In the genomic region with DNA sequence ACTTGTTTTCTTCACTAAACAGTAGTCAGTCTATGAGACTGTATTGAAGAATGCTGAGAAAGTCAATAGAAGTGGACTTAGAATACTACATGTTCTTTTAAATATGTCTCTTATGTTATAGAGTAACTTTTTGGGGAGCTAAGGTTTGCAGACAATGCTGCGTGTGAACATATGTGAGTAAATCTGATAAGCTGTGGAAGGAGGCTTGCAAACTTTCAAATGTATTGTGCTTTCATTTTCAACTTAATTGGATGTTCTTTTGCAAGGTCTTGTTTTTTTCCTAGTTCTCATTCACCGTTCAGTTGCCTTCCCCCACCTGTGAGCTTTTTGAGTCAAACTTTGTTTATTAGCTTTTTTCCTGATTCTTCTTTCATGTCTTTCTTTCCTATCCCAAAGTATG, we compare ENCODE assay signal across 17 cellular contexts.
DNase-seq lines count a peak whose midpoint lies in the region; ATAC-seq and TF ChIP-seq lines count a peak whose summit lies in the region.
"Had no signal": no experiment of that assay in that cellular context is flagged by ENCODE, and none has a peak within 500 bp of the region (broad histone marks: within the 10 kb centered on the region; RNA-seq: fewer than 3 reads in every experiment).

No MANE protein-coding gene starts in this region.

- no peak for TF ChIP-seq EP300 in ovary (IDR thresholded peaks at IDR 0.05)

- DNase-seq in activated CD4-positive, alpha-beta T cell treated with anti-CD3 and anti-CD28 coated beads for 36 hours = no peak
- DNase-seq in activated CD4-positive, alpha-beta T cell treated with anti-CD3 and anti-CD28 coated beads, Interleukin-2, amount 50 U/mL, for 4 hours = no peak
- DNase-seq in DND-41 = no peak
- no peak for DNase-seq in activated T-helper 1 cell treated with anti-CD3 and anti-CD28 coated beads, Interleukin-12 subunit alpha, Interleukin-12 subunit beta, Interleukin-2, Interleukin-4 antibody, amounts not matched to agents 30 ng/mL and 10 ng/mL and 1 ng/mL, durations not matched to agents 14 hours and 24 hours and 36 hours (ENCODE audit: low spot score)
- no peak for DNase-seq in natural killer cell
- DNase-seq in ovary = no peak
- DNase-seq in NOMO-1 treated with dmso at 0.1 percent for 144 hours (lab: John Stamatoyannopoulos, UW; ENCODE audit: unreplicated experiment) = no peak
- no peak for DNase-seq in germinal center (ENCODE audit: low spot score)
- DNase-seq: activated gamma-delta T cell treated with Interleukin-2 at 50 U/mL for 16 hours, BE2C, KG1, mammary epithelial cell, NCI-H1105, NCI-H2081 treated with DMSO at 0.1 percent for 48 hours, NCI-H510A, upper lobe of right lung had no signal

- H3K27ac Mint-ChIP-seq in activated CD4-positive, alpha-beta T cell treated with anti-CD3 and anti-CD28 coated beads for 36 hours = peak overlapping the region; percentile 17
- peak overlapping the region; percentile 35 for H3K27ac Mint-ChIP-seq in activated T-helper 1 cell treated with anti-CD3 and anti-CD28 coated beads, Interleukin-12 subunit alpha, Interleukin-12 subunit beta, Interleukin-2, Interleukin-4 antibody, amounts not matched to agents 30 ng/mL and 10 ng/mL and 1 ng/mL, durations not matched to agents 14 hours and 24 hours and 36 hours
- peak overlapping the region; percentile 3 to 14 for H3K27ac Mint-ChIP-seq in natural killer cell

- no peak overlapping the region for H3K9ac ChIP-seq in DND-41 (ENCODE audit: low read depth, low read length)

- no peak for TF ChIP-seq CTCF in DND-41 (IDR thresholded peaks at IDR 0.05; ENCODE audit: borderline replicate concordance, extremely low read depth, low read length, poor library complexity, severe bottlenecking)
- no peak for TF ChIP-seq CTCF in natural killer cell (IDR thresholded peaks at IDR 0.05)
- no peak for TF ChIP-seq CTCF in ovary (IDR thresholded peaks at IDR 0.05)

- H3K4me3 ChIP-seq in DND-41 (ENCODE audit: low read depth in 1 of 2, low read length in 2 of 2) = no peak overlapping the region
- H3K4me3 ChIP-seq in ovary = no peak overlapping the region
- H3K4me3 ChIP-seq: upper lobe of right lung had no signal

- H3K4me1 ChIP-seq in DND-41 (ENCODE audit: insufficient read depth, low read length) (peaks cover 24% of the 10 kb centered on the region), ovary (ENCODE audit: insufficient read depth) (peaks cover 3% of the 10 kb centered on the region)
- H3K4me1 ChIP-seq: BE2C had no signal

- CTCF ChIA-PET in activated CD4-positive, alpha-beta T cell treated with anti-CD3 and anti-CD28 coated beads for 36 hours (lab: Charles Lee) = interaction anchor here (1.2 to 1.4 kb wide), 2 partner anchors 9 to 591 kb away, joined by 5 read pairs; no protein-coding TSS in a partner anchor

- peak overlapping the region; percentile 40; the same call in 1 of the 2 replicates for H3K4me2 ChIP-seq in DND-41 (ENCODE audit: insufficient read depth, low read length)

- no peaks in the 10 kb centered on the region for H4K20me1 ChIP-seq in DND-41 (ENCODE audit: insufficient read depth, low read length)

- intact Hi-C loops in activated CD4-positive, alpha-beta T cell treated with anti-CD3 and anti-CD28 coated beads for 36 hours (cut with DNase I, micrococcal nuclease) = loop anchor here in 1 of 2 experiments (10.0 kb wide), 1 partner anchor 815 kb away; no protein-coding TSS in a partner anchor
- intact Hi-C loops in activated T-helper 1 cell treated with anti-CD3 and anti-CD28 coated beads, Interleukin-12 subunit alpha, Interleukin-12 subunit beta, Interleukin-2, Interleukin-4 antibody, amounts not matched to agents 30 ng/mL and 10 ng/mL and 1 ng/mL, durations not matched to agents 14 hours and 24 hours and 36 hours (cut with micrococcal nuclease) = no loop called here
- intact Hi-C loops in natural killer cell (cut with micrococcal nuclease) = no loop called here
- intact Hi-C loops in ovary (cut with DNase I) = no loop called here

- 48 to 70% (median 68%) methylated on average over 2 of the region's 2 CpGs for WGBS in ovary, 3 donors

- H3K9me3 ChIP-seq in DND-41 (ENCODE audit: insufficient read depth, low read length, severe bottlenecking) (no peaks in the 10 kb centered on the region), ovary (no peaks in the 10 kb centered on the region)
- H3K9me3 ChIP-seq: BE2C, upper lobe of right lung had no signal

- H3K4me3 Mint-ChIP-seq in activated CD4-positive, alpha-beta T cell treated with anti-CD3 and anti-CD28 coated beads for 36 hours = peak overlapping the region; percentile 18
- H3K4me3 Mint-ChIP-seq in activated T-helper 1 cell treated with anti-CD3 and anti-CD28 coated beads, Interleukin-12 subunit alpha, Interleukin-12 subunit beta, Interleukin-2, Interleukin-4 antibody, amounts not matched to agents 30 ng/mL and 10 ng/mL and 1 ng/mL, durations not matched to agents 14 hours and 24 hours and 36 hours = peak overlapping the region; percentile 40
- peak overlapping the region; percentile 4 for H3K4me3 Mint-ChIP-seq in natural killer cell
- H3K4me3 Mint-ChIP-seq: brain had no signal

- peaks cover 4% of the 10 kb centered on the region for H3K79me2 ChIP-seq in DND-41 (ENCODE audit: insufficient read depth, low read length)

- H3K4me1 Mint-ChIP-seq in activated CD4-positive, alpha-beta T cell treated with anti-CD3 and anti-CD28 coated beads for 36 hours = peaks cover 42% of the 10 kb centered on the region
- H3K4me1 Mint-ChIP-seq in activated T-helper 1 cell treated with anti-CD3 and anti-CD28 coated beads, Interleukin-12 subunit alpha, Interleukin-12 subunit beta, Interleukin-2, Interleukin-4 antibody, amounts not matched to agents 30 ng/mL and 10 ng/mL and 1 ng/mL, durations not matched to agents 14 hours and 24 hours and 36 hours (ENCODE audit: low read depth) = peaks cover 35% of the 10 kb centered on the region
- H3K4me1 Mint-ChIP-seq in natural killer cell = peaks cover 28 to 30% of the 10 kb centered on the region in 2 donors

- H3K36me3 Mint-ChIP-seq in activated CD4-positive, alpha-beta T cell treated with anti-CD3 and anti-CD28 coated beads for 36 hours (ENCODE audit: low read depth) = peaks cover 18% of the 10 kb centered on the region
- peaks cover 27% of the 10 kb centered on the region for H3K36me3 Mint-ChIP-seq in activated T-helper 1 cell treated with anti-CD3 and anti-CD28 coated beads, Interleukin-12 subunit alpha, Interleukin-12 subunit beta, Interleukin-2, Interleukin-4 antibody, amounts not matched to agents 30 ng/mL and 10 ng/mL and 1 ng/mL, durations not matched to agents 14 hours and 24 hours and 36 hours (ENCODE audit: low read depth)
- H3K36me3 Mint-ChIP-seq in natural killer cell = peaks cover 5% of the 10 kb centered on the region

- H3K27me3 ChIP-seq in DND-41 (ENCODE audit: insufficient read depth, low read length, poor library complexity) (no peaks in the 10 kb centered on the region), ovary (no peaks in the 10 kb centered on the region)
- H3K27me3 ChIP-seq: BE2C, upper lobe of right lung had no signal

- POLR2A ChIA-PET in activated CD4-positive, alpha-beta T cell treated with anti-CD3 and anti-CD28 coated beads for 36 hours (lab: Charles Lee) = interaction anchor here (0.6 to 1.4 kb wide), 4 partner anchors 9 to 590 kb away, joined by 3 to 5 read pairs (median 4); no protein-coding TSS in a partner anchor

- no peaks in the 10 kb centered on the region for H3K27me3 Mint-ChIP-seq in activated CD4-positive, alpha-beta T cell treated with anti-CD3 and anti-CD28 coated beads for 36 hours
- peaks cover 7% of the 10 kb centered on the region for H3K27me3 Mint-ChIP-seq in activated T-helper 1 cell treated with anti-CD3 and anti-CD28 coated beads, Interleukin-12 subunit alpha, Interleukin-12 subunit beta, Interleukin-2, Interleukin-4 antibody, amounts not matched to agents 30 ng/mL and 10 ng/mL and 1 ng/mL, durations not matched to agents 14 hours and 24 hours and 36 hours (ENCODE audit: insufficient read depth)
- no peaks in the 10 kb centered on the region for H3K27me3 Mint-ChIP-seq in natural killer cell (ENCODE audit: low read depth in 2 of 2)
- H3K27me3 Mint-ChIP-seq: brain had no signal

- TF ChIP-seq POLR2A in ovary (IDR thresholded peaks at IDR 0.05) = no peak

- no peaks in the 10 kb centered on the region for H3K36me3 ChIP-seq in DND-41 (ENCODE audit: insufficient read depth, low read length)
- H3K36me3 ChIP-seq in ovary = no peaks in the 10 kb centered on the region
- H3K36me3 ChIP-seq: BE2C, upper lobe of right lung had no signal

- no peaks in the 10 kb centered on the region for H3K9me3 Mint-ChIP-seq in activated CD4-positive, alpha-beta T cell treated with anti-CD3 and anti-CD28 coated beads for 36 hours (ENCODE audit: low read depth)
- no peaks in the 10 kb centered on the region for H3K9me3 Mint-ChIP-seq in activated T-helper 1 cell treated with anti-CD3 and anti-CD28 coated beads, Interleukin-12 subunit alpha, Interleukin-12 subunit beta, Interleukin-2, Interleukin-4 antibody, amounts not matched to agents 30 ng/mL and 10 ng/mL and 1 ng/mL, durations not matched to agents 14 hours and 24 hours and 36 hours
- no peaks in the 10 kb centered on the region for H3K9me3 Mint-ChIP-seq in natural killer cell

- no peak overlapping the region for H2AFZ ChIP-seq in DND-41 (ENCODE audit: low read depth, low read length)

- H3K27ac ChIP-seq in DND-41 (ENCODE audit: low read length) (peak overlapping the region; percentile 44), ovary (no peak overlapping the region)
- H3K27ac ChIP-seq: upper lobe of right lung had no signal

- ATAC-seq in activated CD4-positive, alpha-beta T cell treated with anti-CD3 and anti-CD28 coated beads for 36 hours = peak; percentile 61
- peak; percentile 78 for ATAC-seq in DND-41 (ENCODE audit: insufficient read depth, low read depth)
- ATAC-seq in natural killer cell = no peak
- ATAC-seq: upper lobe of right lung had no signal

Comparison
In these comparisons a context has a peak if more than half of its experiments do, and no peak if none do; other contexts are left out.
1. ATAC-seq: peak in activated CD4-positive, alpha-beta T cell treated with anti-CD3 and anti-CD28 coated beads for 36 hours (single experiment) and DND-41 (single experiment); none in natural killer cell (0 of 3).
2. Peak in every context shown above with its lines, with median percentiles within 50 percentile points of each other: H3K27ac Mint-ChIP-seq and H3K4me3 Mint-ChIP-seq.